8 cellular contexts compared by ENCODE assay signal in genomic region chr17:54992797-54993639, GRCh38. TPM values are rescaled to one million over a fixed set of nuclear protein-coding genes. Genes with fewer than 3 reads are reported as not detected.
A peak's percentile ranks its signal among the peaks of the same experiment; 100 is the strongest.
DNase-seq lines count a peak whose midpoint lies in the region; ATAC-seq and TF ChIP-seq lines count a peak whose summit lies in the region.

No MANE protein-coding gene starts in this region.

- ATAC-seq in GM21515 (IDR thresholded peaks at IDR 0.05; ENCODE audit: unreplicated experiment) (peak; percentile 74), HG03097 (IDR thresholded peaks at IDR 0.05; ENCODE audit: low FRiP score, unreplicated experiment) (no peak)

- TF ChIP-seq POLR2A in esophagus squamous epithelium (IDR thresholded peaks at IDR 0.05), result no peak

- no peaks in the 10 kb centered on the region for H3K9me3 ChIP-seq in SK-N-MC (ENCODE audit: low read depth, low read length)
- no peaks in the 10 kb centered on the region for H3K9me3 ChIP-seq in esophagus squamous epithelium

- DNase-seq in DMS53 treated with DMSO at 0.1 percent for 48 hours (lab: John Stamatoyannopoulos, UW; ENCODE audit: unreplicated experiment) (peak; percentile 42), NCI-H1105 (lab: John Stamatoyannopoulos, UW) (peak; percentile 16), SK-N-MC (ENCODE audit: low read depth, low spot score) (peak; percentile 52), esophagus squamous epithelium (lab: John Stamatoyannopoulos, UW) (no peak), non-pigmented ciliary epithelial cell (ENCODE audit: low read depth) (peak; percentile 18), ureter (ENCODE audit: low spot score) (no peak)

- H3K27ac ChIP-seq in SK-N-MC, result no peak overlapping the region
- H3K27ac ChIP-seq in esophagus squamous epithelium, result no peak overlapping the region

- H3K4me3 ChIP-seq in SK-N-MC (no peak overlapping the region), esophagus squamous epithelium (no peak overlapping the region)

- 72 to 79% methylated on average over 8 of the region's 8 CpGs for whole genome bisulfite sequencing in esophagus squamous epithelium, 2 donors

- no peaks in the 10 kb centered on the region for H3K27me3 ChIP-seq in esophagus squamous epithelium

- peak in 5 of 6 experiments; percentile 52 to 73 (median 62) for TF ChIP-seq CTCF in esophagus squamous epithelium (IDR thresholded peaks at IDR 0.05)

- no peaks in the 10 kb centered on the region for H3K4me1 ChIP-seq in esophagus squamous epithelium

- peaks cover 17% of the 10 kb centered on the region for H3K36me3 ChIP-seq in SK-N-MC (ENCODE audit: insufficient read depth, low read length)
- peaks cover 0 to 15% (median 0%) of the 10 kb centered on the region in 3 donors for H3K36me3 ChIP-seq in esophagus squamous epithelium

- intact Hi-C loops in esophagus squamous epithelium (cut with DNase I), result loop anchor here (5.0 kb wide), 1 partner anchor 364 kb away; no protein-coding TSS in a partner anchor

- H3K9ac ChIP-seq in SK-N-MC (ENCODE audit: insufficient read length), result no peak overlapping the region

RNA-seq across cellular contexts. Expression of gene STXBP4, which starts 24.5 kb away (rescaled TPM):
- total RNA-seq in esophagus squamous epithelium (10 to 100 TPM in 3 of 4 donors, under 1 TPM in 1; 0.61 to 23.5 (median 13.3) TPM), ureter (19.3 TPM)

RNA-seq across cellular contexts. Expression of gene COX11, which starts 24.6 kb away (rescaled TPM):
- 10 to 100 TPM; 18.9 to 64.3 (median 35.3) TPM for total RNA-seq in esophagus squamous epithelium
- total RNA-seq in ureter, result 40.4 TPM

Comparison
In these comparisons a context has a peak if more than half of its experiments do, and no peak if none do; other contexts are left out.
1. DNase-seq: peak in DMS53 treated with DMSO at 0.1 percent for 48 hours (single experiment), NCI-H1105 (single experiment), SK-N-MC (single experiment) and non-pigmented ciliary epithelial cell (single experiment); none in esophagus squamous epithelium (single experiment) and ureter (single experiment).